Comparison of ENCODE assay signal across 8 cellular contexts in genomic region chr16:28822520-28823290, GRCh38. TPM values are rescaled to one million over a fixed set of nuclear protein-coding genes. Genes with fewer than 3 reads are reported as not detected.
DNase-seq lines count a peak whose midpoint lies in the region; ATAC-seq and TF ChIP-seq lines count a peak whose summit lies in the region.

ATXN2L (plus strand) TSS chr16:28822999; CDS start chr16:28823260, 261 bp downstream.

- TF ChIP-seq CTCF in foreskin keratinocyte (conservative IDR thresholded peaks at IDR 0.05) (no peak), neural progenitor cell (IDR thresholded peaks at IDR 0.05) (no peak)

- peaks cover 33% of the 10 kb centered on the region for H3F3A ChIP-seq in neural progenitor cell (ENCODE audit: low read depth)

- H4K20me1 ChIP-seq in neural progenitor cell (ENCODE audit: low read depth) = peaks cover 35% of the 10 kb centered on the region

- peak within 1 kb of the TSS; percentile 86 for H2AFZ ChIP-seq in neural progenitor cell (replicated peaks)

- peak; percentile 93 for DNase-seq in EH (ENCODE audit: low read depth)
- DNase-seq in H7 = peak; percentile 93
- peak; percentile 98 for DNase-seq in MG63
- DNase-seq in SJCRH30 = peak; percentile 93 to 94
- DNase-seq in activated gamma-delta T cell treated with anti-CD3 and anti-CD28 coated beads, Interleukin-2, amount 50 U/mL, for 16 hours (ENCODE audit: low read depth) = peak; percentile 91
- DNase-seq in foreskin keratinocyte = peak; percentile 78 to 89
- DNase-seq in neural progenitor cell (ENCODE audit: low spot score) = peak; percentile 96

- peaks cover 22% of the 10 kb centered on the region for H3K36me3 ChIP-seq in H7 (replicated peaks; ENCODE audit: control insufficient read depth, insufficient read depth, low read length)
- peaks cover 55% of the 10 kb centered on the region for H3K36me3 ChIP-seq in MG63
- peaks cover 30% of the 10 kb centered on the region for H3K36me3 ChIP-seq in SJCRH30
- H3K36me3 ChIP-seq in neural progenitor cell = peaks cover 14% of the 10 kb centered on the region
- peaks cover 14 to 15% of the 10 kb centered on the region in 2 donors for H3K36me3 ChIP-seq in stomach smooth muscle (ENCODE audit: control insufficient read depth in 2 of 2, insufficient read depth in 2 of 2, low read length in 2 of 2)

- H3K9me3 ChIP-seq in MG63 (no peaks in the 10 kb centered on the region), SJCRH30 (replicated peaks) (no peaks in the 10 kb centered on the region), neural progenitor cell (ENCODE audit: low read depth) (no peaks in the 10 kb centered on the region), stomach smooth muscle (ENCODE audit: control insufficient read depth in 2 of 2, low read length in 2 of 2) (no peaks in the 10 kb centered on the region)

- H3K4me1 ChIP-seq in SJCRH30 (no peaks in the 10 kb centered on the region; the same call in 1 of the 2 replicates), foreskin keratinocyte (no peaks in the 10 kb centered on the region), neural progenitor cell (peaks cover 17% of the 10 kb centered on the region), stomach smooth muscle (ENCODE audit: control insufficient read depth, insufficient read depth, low read length) (peaks cover 26% of the 10 kb centered on the region)

- H3K4me3 ChIP-seq in H7 (ENCODE audit: insufficient read depth, low read depth, low read length) (peak within 1 kb of the TSS; percentile 95), MG63 (peak within 1 kb of the TSS; percentile 84), SJCRH30 (peak within 1 kb of the TSS; percentile 92), neural progenitor cell (peak within 1 kb of the TSS; percentile 59), stomach smooth muscle (ENCODE audit: low read length in 2 of 2) (peak within 1 kb of the TSS; percentile 95 to 96)

- peaks cover 24% of the 10 kb centered on the region for H3K4me1 Mint-ChIP-seq in neural progenitor cell

- peaks cover 64% of the 10 kb centered on the region for H3K79me2 ChIP-seq in neural progenitor cell (ENCODE audit: low read depth)

- H3K27me3 Mint-ChIP-seq in neural progenitor cell (ENCODE audit: insufficient read depth, low read depth) = peaks cover 7% of the 10 kb centered on the region

- H3K4me3 Mint-ChIP-seq in neural progenitor cell = peak within 1 kb of the TSS; percentile 96

- peak within 1 kb of the TSS; percentile 76 for H3K27ac Mint-ChIP-seq in neural progenitor cell

- H3K9ac ChIP-seq in neural progenitor cell = peak within 1 kb of the TSS; percentile 94
- H3K9ac ChIP-seq in stomach smooth muscle (ENCODE audit: low read length in 2 of 2) = peak within 1 kb of the TSS; percentile 84 to 87

- peaks cover 22% of the 10 kb centered on the region for H3K36me3 Mint-ChIP-seq in neural progenitor cell

- H3K27me3 ChIP-seq in H7 (ENCODE audit: control insufficient read depth, insufficient read depth, low read length) (no peaks in the 10 kb centered on the region), MG63 (no peaks in the 10 kb centered on the region), SJCRH30 (no peaks in the 10 kb centered on the region), foreskin keratinocyte (no peaks in the 10 kb centered on the region), neural progenitor cell (no peaks in the 10 kb centered on the region), stomach smooth muscle (ENCODE audit: control insufficient read depth in 1 of 2, insufficient read depth in 2 of 2, low read length in 2 of 2) (no peaks in the 10 kb centered on the region)

- peak within 1 kb of the TSS; percentile 80 for H3K4me2 ChIP-seq in neural progenitor cell

- peak; percentile 57 for ATAC-seq in foreskin keratinocyte

- H3K27ac ChIP-seq in SJCRH30 = peak within 1 kb of the TSS; percentile 86
- H3K27ac ChIP-seq in foreskin keratinocyte = peak within 1 kb of the TSS; percentile 89
- H3K27ac ChIP-seq in neural progenitor cell = peak within 1 kb of the TSS; percentile 92
- peak within 1 kb of the TSS; percentile 95 for H3K27ac ChIP-seq in stomach smooth muscle (ENCODE audit: low read length)

- no peaks in the 10 kb centered on the region for H3K9me3 Mint-ChIP-seq in neural progenitor cell

RNA-seq across cellular contexts. Expression of gene ATXN2L, which starts in this region (rescaled TPM):
- 77.9 and 88.4 TPM in 2 replicates for total RNA-seq in H7 (2014; rRNA removed; shearing (Covaris generic))
- total RNA-seq in MG63 (2014; rRNA removed; shearing (Covaris generic); ENCODE audit: low replicate concordance) = 17.3 and 18.7 TPM in 2 replicates
- total RNA-seq in SJCRH30 (2014; rRNA removed; shearing (Covaris generic)) = 55.0 and 68.3 TPM in 2 replicates
- 75.8 and 76.9 TPM in 2 replicates for total RNA-seq in foreskin keratinocyte
- 88.2 and 100 TPM in 2 replicates for polyA plus RNA-seq in foreskin keratinocyte
- total RNA-seq in neural progenitor cell (ENCODE audit: low replicate concordance) = 21.4 and 61.0 TPM in 2 replicates

Comparison
In these comparisons a context has a peak if more than half of its experiments do, and no peak if none do; other contexts are left out.
1. Peak in every context shown above with its lines: DNase-seq, ATAC-seq, H3K4me3 ChIP-seq and H3K27ac ChIP-seq.